8 cellular contexts compared by ENCODE assay signal in genomic region chr9:119368681-119369581, GRCh38. TPM values are rescaled to one million over a fixed set of nuclear protein-coding genes. Genes with fewer than 3 reads are reported as not detected.
DNase-seq lines count a peak whose midpoint lies in the region; ATAC-seq and TF ChIP-seq lines count a peak whose summit lies in the region.

A gene with protein sequence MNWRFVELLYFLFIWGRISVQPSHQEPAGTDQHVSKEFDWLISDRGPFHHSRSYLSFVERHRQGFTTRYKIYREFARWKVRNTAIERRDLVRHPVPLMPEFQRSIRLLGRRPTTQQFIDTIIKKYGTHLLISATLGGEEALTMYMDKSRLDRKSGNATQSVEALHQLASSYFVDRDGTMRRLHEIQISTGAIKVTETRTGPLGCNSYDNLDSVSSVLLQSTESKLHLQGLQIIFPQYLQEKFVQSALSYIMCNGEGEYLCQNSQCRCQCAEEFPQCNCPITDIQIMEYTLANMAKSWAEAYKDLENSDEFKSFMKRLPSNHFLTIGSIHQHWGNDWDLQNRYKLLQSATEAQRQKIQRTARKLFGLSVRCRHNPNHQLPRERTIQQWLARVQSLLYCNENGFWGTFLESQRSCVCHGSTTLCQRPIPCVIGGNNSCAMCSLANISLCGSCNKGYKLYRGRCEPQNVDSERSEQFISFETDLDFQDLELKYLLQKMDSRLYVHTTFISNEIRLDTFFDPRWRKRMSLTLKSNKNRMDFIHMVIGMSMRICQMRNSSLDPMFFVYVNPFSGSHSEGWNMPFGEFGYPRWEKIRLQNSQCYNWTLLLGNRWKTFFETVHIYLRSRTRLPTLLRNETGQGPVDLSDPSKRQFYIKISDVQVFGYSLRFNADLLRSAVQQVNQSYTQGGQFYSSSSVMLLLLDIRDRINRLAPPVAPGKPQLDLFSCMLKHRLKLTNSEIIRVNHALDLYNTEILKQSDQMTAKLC (minus strand): TSS chr9:119369435. CDS start chr9:119313355, 56,080 bp downstream.

- peaks cover 8% of the 10 kb centered on the region for H3K4me1 Mint-ChIP-seq in endothelial cell (ENCODE audit: unreplicated experiment)

- no peaks in the 10 kb centered on the region for H3K36me3 Mint-ChIP-seq in endothelial cell (ENCODE audit: low read depth, unreplicated experiment)

- peak within 1 kb of the TSS; percentile 93 for H3K4me3 Mint-ChIP-seq in endothelial cell (ENCODE audit: unreplicated experiment)

- peaks cover 12% of the 10 kb centered on the region for H3K27me3 Mint-ChIP-seq in endothelial cell (ENCODE audit: unreplicated experiment)

- DNase-seq in D341Med (ENCODE audit: low spot score): peak; percentile 89
- DNase-seq in NCI-H345 (lab: John Stamatoyannopoulos, UW): peak; percentile 86
- peak; percentile 56 for DNase-seq in endothelial cell (ENCODE audit: low spot score)
- peak; percentile 59 for DNase-seq in middle frontal gyrus (ENCODE audit: extremely low spot score, low spot score)
- DNase-seq in T-helper 9 cell: no peak

- TF ChIP-seq CTCF in endothelial cell (IDR thresholded peaks at IDR 0.05; ENCODE audit: unreplicated experiment): no peak

- H3K9me3 Mint-ChIP-seq in endothelial cell (ENCODE audit: unreplicated experiment): no peaks in the 10 kb centered on the region

- no peak within 1 kb of the TSS for H3K27ac Mint-ChIP-seq in endothelial cell (ENCODE audit: unreplicated experiment)

- ATAC-seq in GM21576 (IDR thresholded peaks at IDR 0.05; ENCODE audit: unreplicated experiment) (no peak), GM19328 (IDR thresholded peaks at IDR 0.05; ENCODE audit: unreplicated experiment) (no peak), HG03460 (IDR thresholded peaks at IDR 0.05; ENCODE audit: unreplicated experiment) (no peak)

RNA-seq across cellular contexts. Expression of the gene that starts here (rescaled TPM):
- total RNA-seq in endothelial cell (ENCODE audit: unreplicated experiment): 1.9 TPM
